Comparison of ENCODE assay signal across 14 cellular contexts in the genomic region with DNA sequence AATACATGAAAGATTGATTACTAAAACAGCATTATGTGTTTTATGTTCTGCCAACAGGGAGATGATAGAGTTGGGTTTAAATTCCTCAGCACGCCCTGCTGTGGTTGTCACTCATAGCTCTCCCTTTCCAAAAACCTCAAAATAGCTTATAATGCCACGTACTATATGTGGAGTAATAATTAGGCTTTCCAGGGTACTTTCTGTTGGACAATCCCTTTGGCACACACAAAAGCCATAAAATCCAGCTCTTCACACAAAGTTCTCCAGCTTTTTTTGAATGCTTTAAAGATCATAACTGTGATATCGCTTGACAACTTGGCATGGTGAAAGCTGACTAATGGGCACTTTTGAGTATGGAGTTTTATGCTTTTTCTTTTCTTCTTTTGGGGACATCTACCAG.
DNase-seq lines count a peak whose midpoint lies in the region; TF ChIP-seq lines count a peak whose summit lies in the region.
"Had no signal": no experiment of that assay in that cellular context is flagged by ENCODE, and none has a peak within 500 bp of the region (broad histone marks: within the 10 kb centered on the region; RNA-seq: fewer than 3 reads in every experiment).

No MANE protein-coding gene starts in this region.

- H3K27me3 ChIP-seq in MG63 = no peaks in the 10 kb centered on the region
- H3K27me3 ChIP-seq: BE2C, stomach had no signal

- H3K4me3 ChIP-seq in MG63 (no peak overlapping the region), fibroblast of mammary gland (ENCODE audit: control insufficient read depth, low read depth, low read length) (no peak overlapping the region), retinal pigment epithelial cell (ENCODE audit: low read length) (no peak overlapping the region)
- H3K4me3 ChIP-seq: stomach had no signal

- DNase-seq in EL (peak; percentile 31), MG63 (peak; percentile 48), fibroblast of mammary gland (ENCODE audit: low read depth) (peak; percentile 64), retinal pigment epithelial cell (ENCODE audit: low read depth) (peak; percentile 36), DMS153 (lab: John Stamatoyannopoulos, UW) (no peak), A172 (ENCODE audit: low spot score) (no peak), NCI-H2107 treated with DMSO at 0.1 percent for 48 hours (lab: John Stamatoyannopoulos, UW; ENCODE audit: unreplicated experiment) (no peak)
- DNase-seq in activated CD4-positive, alpha-beta T cell treated with anti-CD3 and anti-CD28 coated beads for 1 hour = no peak
- DNase-seq: activated CD4-positive, alpha-beta T cell treated with anti-CD3 and anti-CD28 coated beads for 48 hours; BE2C; erythroblast; NCI-H2029 treated with DMSO at 0.1 percent for 48 hours; RPMI8226; stomach had no signal

- TF ChIP-seq CTCF in fibroblast of mammary gland (conservative IDR thresholded peaks at IDR 0.05; ENCODE audit: control insufficient read depth, insufficient read depth, low read depth, low read length) = no peak
- TF ChIP-seq CTCF in retinal pigment epithelial cell (conservative IDR thresholded peaks at IDR 0.05; ENCODE audit: low read depth, low read length) = no peak

- no peaks in the 10 kb centered on the region for H3K9me3 ChIP-seq in MG63
- H3K9me3 ChIP-seq: BE2C, stomach had no signal

- H3K36me3 ChIP-seq in MG63 = no peaks in the 10 kb centered on the region
- H3K36me3 ChIP-seq: BE2C, stomach had no signal

Comparison
In these comparisons a context has a peak if more than half of its experiments do, and no peak if none do; other contexts are left out.
1. DNase-seq: peak in EL (single experiment), MG63 (single experiment), fibroblast of mammary gland (single experiment) and retinal pigment epithelial cell (single experiment); none in DMS153 (single experiment), A172 (single experiment), NCI-H2107 treated with DMSO at 0.1 percent for 48 hours (single experiment) and activated CD4-positive, alpha-beta T cell treated with anti-CD3 and anti-CD28 coated beads for 1 hour (single experiment).